ENCODE assay signal across 8 cellular contexts in genomic region chr4:67393699-67394281, GRCh38.
DNase-seq lines count a peak whose midpoint lies in the region; ATAC-seq and TF ChIP-seq lines count a peak whose summit lies in the region.

No MANE protein-coding gene starts in this region.

- no peak overlapping the region for H3K27ac ChIP-seq in mesendoderm (ENCODE audit: low read depth, low read length)

- H3K79me1 ChIP-seq in mesendoderm (ENCODE audit: low read length), result no peaks in the 10 kb centered on the region

- no peak overlapping the region for H2BK5ac ChIP-seq in mesendoderm (ENCODE audit: low read length)

- WGBS in mesendoderm (ENCODE audit: extremely low coverage, insufficient coverage, low lambda C conversion rate), result no CpG with 5 or more reads among the region's 3 CpGs

- no peak overlapping the region for H2BK15ac ChIP-seq in mesendoderm (replicated peaks; ENCODE audit: low read depth)

- H3K4ac ChIP-seq in mesendoderm (ENCODE audit: low read depth, low read length), result no peak overlapping the region

- H4K8ac ChIP-seq in mesendoderm (ENCODE audit: low read depth, low read length), result no peak overlapping the region

- no peak overlapping the region for H3K23ac ChIP-seq in mesendoderm (ENCODE audit: low read length)

- no peak overlapping the region for H2BK120ac ChIP-seq in mesendoderm (ENCODE audit: low read depth, low read length)

- H3K27me3 ChIP-seq in mesendoderm (ENCODE audit: insufficient read depth, low read length, poor library complexity), result no peaks in the 10 kb centered on the region

- TF ChIP-seq CTCF in cardiac fibroblast (IDR thresholded peaks at IDR 0.05; ENCODE audit: low read depth, low read length), result peak; percentile 39

- no peak overlapping the region for H3K4me2 ChIP-seq in mesendoderm (ENCODE audit: low read length)

- no peak overlapping the region for H3K9ac ChIP-seq in mesendoderm (ENCODE audit: low read length)

- H3K56ac ChIP-seq in mesendoderm (ENCODE audit: low read length), result no peak overlapping the region

- H2AK5ac ChIP-seq in mesendoderm (ENCODE audit: low read length), result no peak overlapping the region

- ATAC-seq in HG02852 (IDR thresholded peaks at IDR 0.05; ENCODE audit: unreplicated experiment) (no peak), HG03354 (IDR thresholded peaks at IDR 0.05; ENCODE audit: poor library complexity, severe bottlenecking, unreplicated experiment) (no peak)

- H3K36me3 ChIP-seq in mesendoderm (ENCODE audit: control insufficient read depth, insufficient read depth, low read length), result no peaks in the 10 kb centered on the region

- H3K79me2 ChIP-seq in mesendoderm (ENCODE audit: control insufficient read depth, insufficient read depth, low read length), result no peaks in the 10 kb centered on the region

- no peak overlapping the region for H3K18ac ChIP-seq in mesendoderm (ENCODE audit: low read length)

- H3K4me1 ChIP-seq in mesendoderm (ENCODE audit: control insufficient read depth, low read depth, low read length), result no peaks in the 10 kb centered on the region

- no peak overlapping the region for H4K5ac ChIP-seq in mesendoderm (ENCODE audit: low read length)

- no peak overlapping the region for H3K4me3 ChIP-seq in cardiac fibroblast (replicated peaks in 1 of 2; ENCODE audit: low read depth in 2 of 2, low read length in 2 of 2)
- H3K4me3 ChIP-seq in mesendoderm (ENCODE audit: low read length), result no peak overlapping the region

- DNase-seq in AML-193 (lab: John Stamatoyannopoulos, UW), result peak; percentile 21 to 27
- peak; percentile 6 for DNase-seq in GM04504 (ENCODE audit: low read depth)
- peak; percentile 31 for DNase-seq in NCI-H2227 (lab: John Stamatoyannopoulos, UW; ENCODE audit: unreplicated experiment)
- DNase-seq in cardiac fibroblast (ENCODE audit: low read depth in 2 of 2), result peak; percentile 58 to 64
- peak; percentile 37 for DNase-seq in mesendoderm
- DNase-seq in ecto neural progenitor cell (ENCODE audit: low spot score), result no peak
